Comparison of ENCODE assay signal across 1 cellular context in genomic region chr2:237861-238260, GRCh38.
TF ChIP-seq lines count a peak whose summit lies in the region.

No MANE protein-coding gene starts in this region.

TF ChIP-seq in H1, 55 proteins besides CTCF, POLR2A, EP300 and RAD21:
- TF ChIP-seq SIX5 (IDR thresholded peaks at IDR 0.05; ENCODE audit: low read depth, low read length), result no peak
- no peak for TF ChIP-seq FOSL1 (IDR thresholded peaks at IDR 0.05; ENCODE audit: insufficient read depth, low read depth, low read length)
- no peak for TF ChIP-seq EGR1 (IDR thresholded peaks at IDR 0.05; ENCODE audit: borderline replicate concordance, low read depth, low read length)
- no peak for TF ChIP-seq RBBP5 (IDR thresholded peaks at IDR 0.05; ENCODE audit: borderline replicate concordance, low read depth, low read length)
- TF ChIP-seq CHD2 (IDR thresholded peaks at IDR 0.05; ENCODE audit: low read length), result no peak
- TF ChIP-seq PHF8 (conservative IDR thresholded peaks at IDR 0.05; ENCODE audit: low read depth, low read length), result no peak
- TF ChIP-seq CTBP2 (IDR thresholded peaks at IDR 0.05; ENCODE audit: borderline replicate concordance, insufficient read depth, insufficient read length, low read length), result no peak
- no peak for TF ChIP-seq CEBPB (IDR thresholded peaks at IDR 0.05; ENCODE audit: low read depth, low read length)
- no peak for TF ChIP-seq TBP (IDR thresholded peaks at IDR 0.05; ENCODE audit: low read depth, low read length)
- no peak for TF ChIP-seq TAF7 (optimal IDR thresholded peaks at IDR 0.05; ENCODE audit: borderline replicate concordance, low read depth, low read length)
- no peak for TF ChIP-seq JUN (IDR thresholded peaks at IDR 0.05; ENCODE audit: low read depth, low read length)
- no peak for TF ChIP-seq HDAC2 (IDR thresholded peaks at IDR 0.05; ENCODE audit: borderline replicate concordance in 1 of 2, low read depth in 2 of 2, low read length in 2 of 2)
- TF ChIP-seq USF2 (IDR thresholded peaks at IDR 0.05; ENCODE audit: low read length), result no peak
- TF ChIP-seq JUND (IDR thresholded peaks at IDR 0.05; ENCODE audit: low read length), result no peak
- TF ChIP-seq SP2 (IDR thresholded peaks at IDR 0.05; ENCODE audit: low read length), result no peak
- no peak for TF ChIP-seq CHD7 (IDR thresholded peaks at IDR 0.05; ENCODE audit: insufficient replicate concordance, low read length)
- no peak for TF ChIP-seq SIN3A (conservative IDR thresholded peaks at IDR 0.05 in 1 of 2, IDR thresholded peaks at IDR 0.05 in 1 of 2; ENCODE audit: low read depth in 1 of 2, low read length in 2 of 2)
- TF ChIP-seq SP4 (IDR thresholded peaks at IDR 0.05; ENCODE audit: low read length), result no peak
- TF ChIP-seq NANOG (IDR thresholded peaks at IDR 0.05; ENCODE audit: insufficient read depth, low read depth, low read length, poor library complexity, severe bottlenecking), result no peak
- TF ChIP-seq POLR2AphosphoS5 (IDR thresholded peaks at IDR 0.05; ENCODE audit: low read depth, low read length), result no peak
